Comparison of ENCODE assay signal across 27 cellular contexts in the genomic region with DNA sequence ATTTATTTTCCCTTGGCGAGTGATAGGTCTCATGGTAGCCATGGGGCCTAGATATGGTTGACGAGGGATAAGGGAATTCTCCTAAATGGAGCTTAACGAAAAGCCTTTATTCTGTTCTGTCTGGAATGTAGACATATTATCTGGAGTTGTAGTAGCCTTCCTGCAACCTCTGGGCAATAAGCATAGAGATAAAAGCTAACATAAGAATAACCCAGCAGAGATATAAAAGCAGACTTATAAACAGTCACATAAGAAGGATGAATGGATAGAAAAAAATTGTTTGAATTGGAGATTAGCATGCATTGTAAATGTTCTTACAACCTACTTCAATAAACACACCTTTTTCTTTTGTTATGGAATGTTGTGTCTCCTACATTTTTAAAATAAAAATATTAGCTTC.
"Had no signal": no experiment of that assay in that cellular context is flagged by ENCODE, and none has a peak within 500 bp of the region (broad histone marks: within the 10 kb centered on the region; RNA-seq: fewer than 3 reads in every experiment).

No MANE protein-coding gene starts in this region.

- H3K36me3 ChIP-seq: ascending aorta, breast epithelium, cardiac muscle cell, esophagus squamous epithelium had no signal

- H3K9me3 ChIP-seq: ascending aorta, breast epithelium, esophagus squamous epithelium had no signal

- DNase-seq: activated CD4-positive, alpha-beta memory T cell treated with anti-CD3 and anti-CD28 coated beads for 36 hours; activated CD4-positive, alpha-beta T cell treated with anti-CD3 and anti-CD28 coated beads for 36 hours; activated CD4-positive, alpha-beta T cell treated with anti-CD3 and anti-CD28 coated beads, Interleukin-2, amount 10 ng/mL, durations not matched to agents 24 days and 14 days; activated CD4-positive, CD25-positive, alpha-beta regulatory T cell; activated CD4-positive, CD25-positive, alpha-beta regulatory T cell treated with anti-CD3 and anti-CD28 coated beads, Interleukin-2, amount 50 U/mL, for 72 hours; activated CD8-positive, alpha-beta memory T cell treated with anti-CD3 and anti-CD28 coated beads, Interleukin-2, amount 10 ng/mL, durations not matched to agents 7 days and 5 days; activated CD8-positive, alpha-beta memory T cell treated with anti-CD3 and anti-CD28 coated beads, Interleukin-2, amount 50 U/mL, for 4 hours; activated CD8-positive, alpha-beta T cell treated with anti-CD3 and anti-CD28 coated beads, Interleukin-2, amount 10 ng/mL, durations not matched to agents 7 days and 5 days; activated effector memory CD4-positive, alpha-beta T cell treated with anti-CD3 and anti-CD28 coated beads, Interleukin-2, amount 50 U/mL, for 16 hours; activated naive CD4-positive, alpha-beta T cell treated with anti-CD3 and anti-CD28 coated beads, Interleukin-2, amount 10 ng/mL, durations not matched to agents 7 days and 5 days; activated naive CD8-positive, alpha-beta T cell treated with anti-CD3 and anti-CD28 coated beads, Interleukin-2, amount 10 ng/mL, durations not matched to agents 7 days and 5 days; activated T-cell treated with anti-CD3 and anti-CD28 coated beads, Interleukin-2, amount 50 U/mL, for 1 hour; activated T-cell treated with anti-CD3 and anti-CD28 coated beads, Interleukin-2, amount 50 U/mL, for 48 hours; central memory CD4-positive, alpha-beta T cell; cerebellar nuclear complex; cortex of kidney; dermis blood vessel endothelial cell; effector CD4-positive, alpha-beta T cell; effector memory CD8-positive, alpha-beta T cell; erythroblast; esophagus squamous epithelium; foreskin melanocyte; T-helper 2 cell had no signal

- H3K4me1 ChIP-seq: ascending aorta, breast epithelium, esophagus squamous epithelium had no signal

- H3K4me3 ChIP-seq: ascending aorta, breast epithelium, cardiac muscle cell, esophagus squamous epithelium had no signal

- ATAC-seq: activated CD4-positive, alpha-beta T cell treated with anti-CD3 and anti-CD28 coated beads for 36 hours; activated CD8-positive, alpha-beta memory T cell treated with anti-CD3 and anti-CD28 coated beads, Interleukin-2, amount 10 ng/mL, durations not matched to agents 7 days and 5 days; activated CD8-positive, alpha-beta T cell treated with anti-CD3 and anti-CD28 coated beads, Interleukin-2, amount 10 ng/mL, durations not matched to agents 7 days and 5 days; activated naive CD4-positive, alpha-beta T cell treated with anti-CD3 and anti-CD28 coated beads, Interleukin-2, amount 50 U/mL, for 72 hours; effector memory CD8-positive, alpha-beta T cell had no signal

- H3K27ac ChIP-seq: ascending aorta, breast epithelium, cardiac muscle cell, esophagus squamous epithelium had no signal

- H3K27me3 ChIP-seq: ascending aorta, breast epithelium, cardiac muscle cell, esophagus squamous epithelium had no signal
